20 cellular contexts compared by ENCODE assay signal in the genomic region with DNA sequence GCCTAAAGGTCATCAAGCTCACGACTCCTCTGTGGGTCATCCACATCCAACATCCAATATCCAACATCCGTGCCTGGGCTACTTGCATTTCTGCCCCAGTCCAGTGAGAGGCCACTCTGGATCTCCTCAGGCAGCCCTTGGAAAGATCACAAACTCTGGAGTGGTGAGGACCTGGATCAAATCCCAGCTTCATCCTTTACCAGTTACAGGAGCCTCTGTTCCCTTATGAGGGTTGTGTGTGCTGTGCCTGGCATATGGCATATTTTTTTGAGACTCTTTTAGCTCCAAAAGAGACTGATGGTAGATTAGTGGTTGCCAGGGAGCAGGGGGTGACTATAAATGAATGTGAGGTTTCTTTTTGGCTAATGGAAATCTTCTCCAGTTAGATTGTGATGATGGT.
"Had no signal": no experiment of that assay in that cellular context is flagged by ENCODE, and none has a peak within 500 bp of the region (broad histone marks: within the 10 kb centered on the region; RNA-seq: fewer than 3 reads in every experiment).

No MANE protein-coding gene starts in this region.

- ATAC-seq: effector memory CD8-positive, alpha-beta T cell; gastroesophageal sphincter; left lobe of liver; mucosa of descending colon; naive thymus-derived CD8-positive, alpha-beta T cell; sciatic nerve; stimulated activated memory B cell treated with anti-CD40 and anti-IgM and Interleukin-4, amounts not matched to agents 10 μg/mL and 1 μg/mL and 100 μg/mL, for 72 hours; upper lobe of right lung had no signal

- H3K36me3 ChIP-seq: esophagus squamous epithelium, gastroesophageal sphincter, neutrophil, spleen, tibial artery, upper lobe of right lung had no signal

- H3K27ac ChIP-seq: esophagus squamous epithelium, gastroesophageal sphincter, neutrophil, spleen, tibial artery, upper lobe of right lung had no signal

- H3K27me3 ChIP-seq: tibial artery had no signal

- H3K4me1 ChIP-seq: esophagus squamous epithelium, gastroesophageal sphincter, spleen, tibial artery, upper lobe of right lung had no signal

- H3K9me3 ChIP-seq: esophagus squamous epithelium, gastroesophageal sphincter, mucosa of descending colon, neutrophil, spleen, tibial artery, upper lobe of right lung had no signal

- H3K4me3 ChIP-seq: esophagus squamous epithelium, gastroesophageal sphincter, mucosa of descending colon, spleen, tibial artery, upper lobe of right lung had no signal

- DNase-seq: effector memory CD8-positive, alpha-beta T cell; esophagus squamous epithelium; foreskin fibroblast; glutamatergic neuron; islet precursor cell; mammary epithelial cell; mucosa of descending colon; naive thymus-derived CD8-positive, alpha-beta T cell; posterior cingulate gyrus; spleen; stimulated activated CD4-positive, alpha-beta T cell treated with anti-CD3 and anti-CD28 coated beads, Interleukin-15, amount 100 ng/mL, for 24 hours; stimulated activated CD4-positive, alpha-beta T cell treated with anti-CD3 and anti-CD28 coated beads, Interleukin-1b, Interleukin-23, amount 100 ng/mL, for 48 hours; stimulated activated CD4-positive, alpha-beta T cell treated with anti-CD3 and anti-CD28 coated beads, Interleukin-4, amount 100 ng/mL, for 24 hours; tibial artery; upper lobe of right lung had no signal
